8 cellular contexts compared by ENCODE assay signal in the genomic region with DNA sequence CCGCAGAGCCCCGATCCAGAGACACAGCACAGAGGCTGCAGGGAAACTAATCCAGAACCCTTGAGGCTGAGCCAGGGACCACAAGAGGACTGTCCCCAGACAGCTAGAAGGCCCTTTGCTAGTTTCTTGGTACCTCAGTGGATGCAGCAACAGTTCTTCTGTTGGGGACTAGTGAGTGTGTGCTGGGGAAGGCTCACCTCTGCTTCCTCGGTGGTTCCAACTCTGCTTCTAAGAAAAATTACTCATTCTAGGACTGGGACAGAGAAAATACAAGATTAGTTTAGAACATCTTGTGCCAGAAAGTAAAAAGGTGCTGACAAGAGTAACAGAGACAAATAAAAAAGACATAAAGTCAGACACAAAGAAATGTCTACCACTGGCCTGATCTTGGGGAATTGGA. TPM values are rescaled to one million over a fixed set of nuclear protein-coding genes. Genes with fewer than 3 reads are reported as not detected.
"Had no signal": no experiment of that assay in that cellular context is flagged by ENCODE, and none has a peak within 500 bp of the region (broad histone marks: within the 10 kb centered on the region; RNA-seq: fewer than 3 reads in every experiment).

No MANE protein-coding gene starts in this region.

- ATAC-seq: HCT116, HepG2 had no signal

- H3K9me3 Mint-ChIP-seq: HFFc6 had no signal

- H3K4me3 Mint-ChIP-seq: HFFc6, IgD-negative memory B cell had no signal

- H3K27ac Mint-ChIP-seq: HFFc6 had no signal

- H3K4me1 Mint-ChIP-seq: IgD-negative memory B cell had no signal

- DNase-seq: GM23248, GOT3, H7, HFFc6 had no signal

- H3K36me3 Mint-ChIP-seq: IgD-negative memory B cell had no signal

RNA-seq across cellular contexts. Expression of gene FGD3, which starts 50.0 kb away (rescaled TPM):
- total RNA-seq: GM23248, H4, HFFc6 had no signal
